Comparison of ENCODE assay signal across 15 cellular contexts in genomic region chr14:70098257-70098809, GRCh38.
DNase-seq lines count a peak whose midpoint lies in the region; ATAC-seq and TF ChIP-seq lines count a peak whose summit lies in the region.
"Had no signal": no experiment of that assay in that cellular context is flagged by ENCODE, and none has a peak within 500 bp of the region (broad histone marks: within the 10 kb centered on the region; RNA-seq: fewer than 3 reads in every experiment).

No MANE protein-coding gene starts in this region.

- H2AFZ ChIP-seq in neural cell (ENCODE audit: low read depth, low read length), result no peak overlapping the region

- no peaks in the 10 kb centered on the region for H4K20me1 ChIP-seq in neural cell (ENCODE audit: insufficient read depth)

- H3K4me3 ChIP-seq in neural cell (ENCODE audit: low read length) (peak overlapping the region; percentile 30), suprapubic skin (no peak overlapping the region)
- H3K4me3 ChIP-seq: SK-N-MC had no signal

- no peaks in the 10 kb centered on the region for H3K36me3 ChIP-seq in neural cell (ENCODE audit: insufficient read depth, low read length)
- H3K36me3 ChIP-seq in suprapubic skin, result no peaks in the 10 kb centered on the region

- no peak for TF ChIP-seq RAD21 in neural cell (conservative IDR thresholded peaks at IDR 0.05)

- H3K27me3 ChIP-seq in neural cell (ENCODE audit: insufficient read depth, low read depth, low read length) (no peaks in the 10 kb centered on the region), suprapubic skin (no peaks in the 10 kb centered on the region)

- in situ Hi-C loops in KBM-7 (cut with MboI; ENCODE audit: low pct_unique_long_range_greater_than_20kb, low sequenced_read_pairs), result no loop called here

- no peaks in the 10 kb centered on the region for H3K79me2 ChIP-seq in neural cell (replicated peaks; ENCODE audit: insufficient read depth, low read length)

- H3K4me2 ChIP-seq in neural cell (ENCODE audit: low read length), result peak overlapping the region; percentile 44

- no peaks in the 10 kb centered on the region for H3F3A ChIP-seq in neural cell (ENCODE audit: insufficient read depth, low read length, poor library complexity, severe bottlenecking)

- TF ChIP-seq EP300 in neural cell (conservative IDR thresholded peaks at IDR 0.05; ENCODE audit: poor library complexity, severe bottlenecking), result no peak
- TF ChIP-seq EP300 in suprapubic skin (IDR thresholded peaks at IDR 0.05), result no peak

- H3K27ac ChIP-seq in neural cell (ENCODE audit: low read length) (no peak overlapping the region), suprapubic skin (no peak overlapping the region)
- H3K27ac ChIP-seq: SK-N-MC had no signal

- no peak for TF ChIP-seq POLR2A in suprapubic skin (IDR thresholded peaks at IDR 0.05)

- no peak for ATAC-seq in HG03442 (IDR thresholded peaks at IDR 0.05; ENCODE audit: unreplicated experiment)
- ATAC-seq: activated CD8-positive, alpha-beta T cell treated with anti-CD3 and anti-CD28 coated beads for 36 hours; activated naive CD8-positive, alpha-beta T cell treated with anti-CD3 and anti-CD28 coated beads, Interleukin-2, amount 50 U/mL, for 24 hours had no signal

- WGBS in suprapubic skin, result 19% methylated on average over 6 of the region's 6 CpGs

- H3K9me3 ChIP-seq in neural cell (ENCODE audit: low read length), result no peaks in the 10 kb centered on the region
- H3K9me3 ChIP-seq in suprapubic skin, result no peaks in the 10 kb centered on the region

- DNase-seq in NCI-H1092 treated with DMSO at 0.1 percent for 48 hours (lab: John Stamatoyannopoulos, UW) (peak; percentile 33), NCI-H1092 (lab: John Stamatoyannopoulos, UW) (no peak), KBM-7 (peak; percentile 6), cerebellum (ENCODE audit: low spot score) (peak; percentile 12), T-helper 9 cell (no peak), suprapubic skin (ENCODE audit: low spot score in 2 of 2) (no peak)
- DNase-seq: activated CD8-positive, alpha-beta T cell treated with anti-CD3 and anti-CD28 coated beads for 36 hours; activated naive CD8-positive, alpha-beta T cell treated with anti-CD3 and anti-CD28 coated beads, Interleukin-2, amount 50 U/mL, for 24 hours; Kasumi-1; NCI-H2171 treated with DMSO at 0.1 percent for 48 hours; OCI-M1; stimulated activated CD4-positive, alpha-beta T cell treated with anti-CD3 and anti-CD28 coated beads, Interleukin-15, amount 100 ng/mL, for 24 hours had no signal

- no peaks in the 10 kb centered on the region for H3K4me1 ChIP-seq in suprapubic skin

- H3K9ac ChIP-seq in neural cell (ENCODE audit: low read length), result no peak overlapping the region

- TF ChIP-seq CTCF in neural cell (IDR thresholded peaks at IDR 0.05; ENCODE audit: poor library complexity, severe bottlenecking) (no peak), suprapubic skin (IDR thresholded peaks at IDR 0.05) (no peak)

- no peaks in the 10 kb centered on the region for H3K9me2 ChIP-seq in neural cell (ENCODE audit: insufficient read depth, low read length)

TF ChIP-seq in neural cell, 6 proteins besides CTCF, POLR2A, EP300 and RAD21:
- TF ChIP-seq TAF1 (IDR thresholded peaks at IDR 0.05; ENCODE audit: low read depth) (no peak), REST (IDR thresholded peaks at IDR 0.05; ENCODE audit: borderline replicate concordance) (peak; percentile 29)

Comparison
In these comparisons a context has a peak if more than half of its experiments do, and no peak if none do; other contexts are left out.
1. DNase-seq: peak in NCI-H1092 treated with DMSO at 0.1 percent for 48 hours (single experiment), KBM-7 (single experiment) and cerebellum (single experiment); none in NCI-H1092 (single experiment), T-helper 9 cell (single experiment) and suprapubic skin (0 of 2).